ENCODE assay signal across 19 cellular contexts in the genomic region with DNA sequence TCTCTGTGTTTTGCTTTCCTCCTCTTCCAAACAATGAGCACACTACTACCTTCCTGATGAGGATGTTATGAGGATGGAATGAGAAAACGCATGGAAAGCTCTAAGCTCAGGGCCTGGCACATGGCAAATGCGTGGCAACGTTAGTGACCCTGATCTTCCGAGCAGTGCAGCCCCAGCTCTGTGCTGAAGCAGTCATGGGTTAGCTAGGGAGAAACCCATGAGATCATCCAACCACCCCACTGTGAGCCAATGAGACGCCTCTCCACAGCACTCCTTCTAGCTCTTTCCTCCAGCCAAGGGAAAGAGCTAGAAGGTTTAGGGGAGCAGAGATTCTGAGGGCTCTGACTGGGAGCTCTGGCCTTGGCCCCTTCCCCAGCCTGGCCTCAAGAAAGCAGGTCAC. TPM values are rescaled to one million over a fixed set of nuclear protein-coding genes. Genes with fewer than 3 reads are reported as not detected.
"Had no signal": no experiment of that assay in that cellular context is flagged by ENCODE, and none has a peak within 500 bp of the region (broad histone marks: within the 10 kb centered on the region; RNA-seq: fewer than 3 reads in every experiment).

No MANE protein-coding gene starts in this region.

- H3K4me3 Mint-ChIP-seq: activated naive CD8-positive, alpha-beta T cell treated with anti-CD3 and anti-CD28 coated beads, Interleukin-2, amount 10 ng/mL, durations not matched to agents 7 days and 5 days; natural killer cell treated with Interleukin-12 subunit alpha and Interleukin-12 subunit beta and Interleukin-15 and Interleukin-18, amount 100 ng/mL, for 72 hours; stimulated activated memory B cell treated with anti-CD40 and anti-IgM and Interleukin-4, amounts not matched to agents 10 μg/mL and 1 μg/mL and 100 μg/mL, for 72 hours; T-helper 1 cell treated with Interleukin-12 subunit alpha and Interleukin-12 subunit beta and Interleukin-4 antibody, amounts not matched to agents 30 μg/mL and 1 μg/mL, for 36 hours; WTC11 had no signal

- H3K27me3 ChIP-seq: ascending aorta, colonic mucosa, right lobe of liver, upper lobe of right lung had no signal

- H3K27ac ChIP-seq: ascending aorta, colonic mucosa, lower lobe of right lung, psoas muscle, upper lobe of right lung had no signal

- H3K36me3 Mint-ChIP-seq: activated naive CD8-positive, alpha-beta T cell treated with anti-CD3 and anti-CD28 coated beads, Interleukin-2, amount 10 ng/mL, durations not matched to agents 7 days and 5 days; natural killer cell treated with Interleukin-12 subunit alpha and Interleukin-12 subunit beta and Interleukin-15 and Interleukin-18, amount 100 ng/mL, for 72 hours; stimulated activated memory B cell treated with anti-CD40 and anti-IgM and Interleukin-4, amounts not matched to agents 10 μg/mL and 1 μg/mL and 100 μg/mL, for 72 hours; WTC11 had no signal

- DNase-seq: activated CD4-positive, alpha-beta T cell treated with anti-CD3 and anti-CD28 coated beads for 48 hours; activated CD8-positive, alpha-beta memory T cell treated with anti-CD3 and anti-CD28 coated beads for 24 hours; activated gamma-delta T cell; activated naive CD8-positive, alpha-beta T cell treated with anti-CD3 and anti-CD28 coated beads, Interleukin-2, amount 10 ng/mL, durations not matched to agents 7 days and 5 days; colonic mucosa; effector CD8-positive, alpha-beta T cell; hippocampal formation; kidney glomerular epithelial cell; lower lobe of right lung; psoas muscle; right lobe of liver; upper lobe of right lung had no signal

- H3K4me1 ChIP-seq: ascending aorta, colonic mucosa, lower lobe of right lung, psoas muscle, upper lobe of right lung had no signal

- H3K4me3 ChIP-seq: ascending aorta, colonic mucosa, lower lobe of right lung, psoas muscle, right lobe of liver, upper lobe of right lung had no signal

- H3K9me3 Mint-ChIP-seq: activated naive CD8-positive, alpha-beta T cell treated with anti-CD3 and anti-CD28 coated beads, Interleukin-2, amount 10 ng/mL, durations not matched to agents 7 days and 5 days; natural killer cell treated with Interleukin-12 subunit alpha and Interleukin-12 subunit beta and Interleukin-15 and Interleukin-18, amount 100 ng/mL, for 72 hours; stimulated activated memory B cell treated with anti-CD40 and anti-IgM and Interleukin-4, amounts not matched to agents 10 μg/mL and 1 μg/mL and 100 μg/mL, for 72 hours; T-helper 1 cell treated with Interleukin-12 subunit alpha and Interleukin-12 subunit beta and Interleukin-4 antibody, amounts not matched to agents 30 μg/mL and 1 μg/mL, for 36 hours; WTC11 had no signal

- H3K9me3 ChIP-seq: ascending aorta, colonic mucosa, lower lobe of right lung, psoas muscle, right lobe of liver, upper lobe of right lung had no signal

- H3K27ac Mint-ChIP-seq: activated naive CD8-positive, alpha-beta T cell treated with anti-CD3 and anti-CD28 coated beads, Interleukin-2, amount 10 ng/mL, durations not matched to agents 7 days and 5 days; natural killer cell treated with Interleukin-12 subunit alpha and Interleukin-12 subunit beta and Interleukin-15 and Interleukin-18, amount 100 ng/mL, for 72 hours; stimulated activated memory B cell treated with anti-CD40 and anti-IgM and Interleukin-4, amounts not matched to agents 10 μg/mL and 1 μg/mL and 100 μg/mL, for 72 hours; T-helper 1 cell treated with Interleukin-12 subunit alpha and Interleukin-12 subunit beta and Interleukin-4 antibody, amounts not matched to agents 30 μg/mL and 1 μg/mL, for 36 hours; WTC11 had no signal

- ATAC-seq: lower lobe of right lung; natural killer cell treated with Interleukin-12 subunit alpha and Interleukin-12 subunit beta and Interleukin-15 and Interleukin-18, amount 100 ng/mL, for 72 hours; psoas muscle; SK-N-SH treated with all-trans-retinoic acid at 6 μM for 48 hours; stimulated activated memory B cell treated with anti-CD40 and anti-IgM and Interleukin-4, amounts not matched to agents 10 μg/mL and 1 μg/mL and 100 μg/mL, for 72 hours; upper lobe of right lung; WTC11 had no signal

- H3K4me1 Mint-ChIP-seq: activated naive CD8-positive, alpha-beta T cell treated with anti-CD3 and anti-CD28 coated beads, Interleukin-2, amount 10 ng/mL, durations not matched to agents 7 days and 5 days; WTC11 had no signal

- H3K36me3 ChIP-seq: ascending aorta, colonic mucosa, lower lobe of right lung, upper lobe of right lung had no signal

RNA-seq across cellular contexts. Expression of gene CPN2, which starts 4.5 kb away (rescaled TPM):
- total RNA-seq: activated naive CD8-positive, alpha-beta T cell treated with anti-CD3 and anti-CD28 coated beads, Interleukin-2, amount 10 ng/mL, durations not matched to agents 7 days and 5 days; ascending aorta; glomerular endothelial cell; lower lobe of right lung; natural killer cell treated with Interleukin-12 subunit alpha and Interleukin-12 subunit beta and Interleukin-15 and Interleukin-18, amount 100 ng/mL, for 72 hours; upper lobe of right lung had no signal

RNA-seq across cellular contexts. Expression of gene LRRC15, which starts 22.9 kb away (rescaled TPM):
- total RNA-seq: activated naive CD8-positive, alpha-beta T cell treated with anti-CD3 and anti-CD28 coated beads, Interleukin-2, amount 10 ng/mL, durations not matched to agents 7 days and 5 days; ascending aorta; glomerular endothelial cell; natural killer cell treated with Interleukin-12 subunit alpha and Interleukin-12 subunit beta and Interleukin-15 and Interleukin-18, amount 100 ng/mL, for 72 hours had no signal

RNA-seq across cellular contexts. Expression of gene GP5, which starts 52.4 kb away (rescaled TPM):
- total RNA-seq: glomerular endothelial cell, psoas muscle had no signal
